ENCODE assay signal across 8 cellular contexts in genomic region chr3:158731938-158732855, GRCh38. TPM values are rescaled to one million over a fixed set of nuclear protein-coding genes. Genes with fewer than 3 reads are reported as not detected.
DNase-seq lines count a peak whose midpoint lies in the region; ATAC-seq and TF ChIP-seq lines count a peak whose summit lies in the region.

Gene RARRES1 (minus strand): TSS chr3:158732457. CDS start chr3:158732415, 42 bp downstream.

- peak within 1 kb of the TSS; percentile 97 for H3K4me2 ChIP-seq in GM23338
- peak within 1 kb of the TSS; percentile 75 for H3K4me2 ChIP-seq in neuronal stem cell (ENCODE audit: insufficient read depth, low read length, poor library complexity, severe bottlenecking)

- H4K91ac ChIP-seq in neuronal stem cell (ENCODE audit: low read depth, low read length, poor library complexity) = peak within 1 kb of the TSS; percentile 41

- intact Hi-C loops in activated naive CD4-positive, alpha-beta T cell treated with anti-CD3 and anti-CD28 coated beads for 36 hours (cut with micrococcal nuclease) = no loop called here
- intact Hi-C loops in vagina (cut with DNase I) = loop anchor here (10.0 kb wide), 1 partner anchor 57 kb away; the partner anchor contains the start of gene LXN

- no peaks in the 10 kb centered on the region for H3K79me2 ChIP-seq in GM23338 (replicated peaks; ENCODE audit: insufficient read depth)

- H2AK5ac ChIP-seq in neuronal stem cell (ENCODE audit: low read depth, low read length) = no peak within 1 kb of the TSS

- no peaks in the 10 kb centered on the region for H4K20me1 ChIP-seq in GM23338 (replicated peaks; ENCODE audit: insufficient read depth)

- peaks cover 4% of the 10 kb centered on the region; the same call in 2 of the 3 replicates for H3K9me3 Mint-ChIP-seq in GM23338
- H3K9me3 Mint-ChIP-seq in activated naive CD4-positive, alpha-beta T cell treated with anti-CD3 and anti-CD28 coated beads for 36 hours = peaks cover 10% of the 10 kb centered on the region

- H3K27ac Mint-ChIP-seq in GM23338 = no peak within 1 kb of the TSS
- no peak within 1 kb of the TSS for H3K27ac Mint-ChIP-seq in activated naive CD4-positive, alpha-beta T cell treated with anti-CD3 and anti-CD28 coated beads for 36 hours

- H3K4me3 ChIP-seq in GM23338 = peak within 1 kb of the TSS; percentile 81
- peak within 1 kb of the TSS in 1 of 2 donors; percentile 82 for H3K4me3 ChIP-seq in neuronal stem cell (ENCODE audit: low read length in 2 of 2)
- H3K4me3 ChIP-seq in vagina = peak within 1 kb of the TSS; percentile 79 to 80

- H3K27me3 ChIP-seq in GM23338 (ENCODE audit: insufficient read depth) (peaks cover 30% of the 10 kb centered on the region), neuronal stem cell (ENCODE audit: control insufficient read depth in 3 of 3, insufficient read depth in 3 of 3, low read depth in 1 of 3, low read length in 3 of 3) (peaks cover 0 to 2% (median 0%) of the 10 kb centered on the region in 3 experiments), vagina (no peaks in the 10 kb centered on the region)

- no peak within 1 kb of the TSS for H2BK12ac ChIP-seq in neuronal stem cell (ENCODE audit: low read length)

- CTCF ChIA-PET in activated naive CD4-positive, alpha-beta T cell treated with anti-CD3 and anti-CD28 coated beads for 36 hours (lab: Charles Lee) = no interaction called here

- H3F3A ChIP-seq in GM23338 (replicated peaks; ENCODE audit: low read depth) = no peaks in the 10 kb centered on the region

- in situ Hi-C loops in GM13976 (cut with MboI; ENCODE audit: low sequenced_read_pairs, unreplicated experiment) = no loop called here

- H3K18ac ChIP-seq in neuronal stem cell (ENCODE audit: low read length) = peak within 1 kb of the TSS; percentile 97

- H3K27me3 Mint-ChIP-seq in GM23338 (ENCODE audit: insufficient read depth, low read depth, poor library complexity) = peaks cover 16% of the 10 kb centered on the region
- peaks cover 2% of the 10 kb centered on the region for H3K27me3 Mint-ChIP-seq in activated naive CD4-positive, alpha-beta T cell treated with anti-CD3 and anti-CD28 coated beads for 36 hours (ENCODE audit: low read depth)

- H3K4me1 ChIP-seq in GM23338 (ENCODE audit: insufficient read depth) (peaks cover 7% of the 10 kb centered on the region; the same call in 1 of the 2 replicates), neuronal stem cell (ENCODE audit: control insufficient read depth in 2 of 2, insufficient read depth in 1 of 2, low read depth in 1 of 2, low read length in 2 of 2) (peaks cover 0 to 1% of the 10 kb centered on the region in 2 donors), vagina (peaks cover 33% of the 10 kb centered on the region)

- H3K4me1 Mint-ChIP-seq in GM23338 = peaks cover 2% of the 10 kb centered on the region; the same call in 2 of the 3 replicates
- H3K4me1 Mint-ChIP-seq in activated naive CD4-positive, alpha-beta T cell treated with anti-CD3 and anti-CD28 coated beads for 36 hours (ENCODE audit: low read depth) = peaks cover 8% of the 10 kb centered on the region

- H3K4ac ChIP-seq in neuronal stem cell (ENCODE audit: low read length) = peak within 1 kb of the TSS; percentile 47

- peaks cover 5% of the 10 kb centered on the region; the same call in 1 of the 3 replicates for H3K36me3 Mint-ChIP-seq in GM23338 (ENCODE audit: low read depth)
- H3K36me3 Mint-ChIP-seq in activated naive CD4-positive, alpha-beta T cell treated with anti-CD3 and anti-CD28 coated beads for 36 hours (ENCODE audit: low read depth) = peaks cover 6% of the 10 kb centered on the region

- H4K8ac ChIP-seq in neuronal stem cell (ENCODE audit: low read depth, low read length) = no peak within 1 kb of the TSS

- TF ChIP-seq CTCF in GM13976 (IDR thresholded peaks at IDR 0.05; ENCODE audit: borderline replicate concordance, control extremely low read depth, extremely low read depth, insufficient read depth, missing control alignments) (peak; percentile 18), GM23338 (conservative IDR thresholded peaks at IDR 0.05; ENCODE audit: low read depth in 2 of 2) (0 out of 4 replicates have a peak, but pooled peaks of 1 of the 2 experiments have one; percentile 8), vagina (IDR thresholded peaks at IDR 0.05) (no peak)

- peak within 1 kb of the TSS; percentile 37 for H2BK120ac ChIP-seq in neuronal stem cell (ENCODE audit: low read depth, low read length)

- H2BK15ac ChIP-seq in neuronal stem cell (ENCODE audit: low read length) = peak within 1 kb of the TSS; percentile 52

- peak; percentile 69 for ATAC-seq in GM23338

- peak within 1 kb of the TSS; percentile 74 for H3K4me3 Mint-ChIP-seq in GM23338
- H3K4me3 Mint-ChIP-seq in activated naive CD4-positive, alpha-beta T cell treated with anti-CD3 and anti-CD28 coated beads for 36 hours = peak within 1 kb of the TSS; percentile 50

- peak within 1 kb of the TSS; percentile 43 for H2BK5ac ChIP-seq in neuronal stem cell (ENCODE audit: low read length)

- no peaks in the 10 kb centered on the region for H3K9me2 ChIP-seq in GM23338 (ENCODE audit: insufficient read depth)

- no peak for TF ChIP-seq POLR2A in vagina (IDR thresholded peaks at IDR 0.05)

- H3K23ac ChIP-seq in neuronal stem cell (ENCODE audit: low read depth, low read length, poor library complexity) = peak within 1 kb of the TSS; percentile 34

- no peaks in the 10 kb centered on the region for H3K36me3 ChIP-seq in GM23338 (ENCODE audit: insufficient read depth)
- H3K36me3 ChIP-seq in neuronal stem cell (replicated peaks in 1 of 2; ENCODE audit: control insufficient read depth in 2 of 2, insufficient read depth in 2 of 2, low read length in 2 of 2) = peaks cover 0 to 2% of the 10 kb centered on the region in 2 donors
- H3K36me3 ChIP-seq in vagina = no peaks in the 10 kb centered on the region

- H3K27ac ChIP-seq in GM23338 (ENCODE audit: low read depth) (no peak within 1 kb of the TSS), neuronal stem cell (replicated peaks; ENCODE audit: low read length) (no peak within 1 kb of the TSS), vagina (peak within 1 kb of the TSS; percentile 82)

- H3K14ac ChIP-seq in neuronal stem cell (ENCODE audit: low read length) = peak within 1 kb of the TSS; percentile 31

- H3K9me3 ChIP-seq in neuronal stem cell (replicated peaks in 1 of 2; ENCODE audit: control insufficient read depth in 2 of 2, insufficient read depth in 1 of 2, low read depth in 1 of 2, low read length in 2 of 2) = peaks cover 0 to 4% of the 10 kb centered on the region in 2 donors
- peaks cover 6% of the 10 kb centered on the region for H3K9me3 ChIP-seq in vagina

- WGBS in neuronal stem cell (ENCODE audit: extremely low coverage in 2 of 2, insufficient read length in 2 of 2, insufficient replicate concordance in 1 of 2), 2 donors = no CpG with 5 or more reads among the region's 101 CpGs

- DNase-seq in GM13976 (ENCODE audit: low spot score) = peak; percentile 84
- DNase-seq in GM23338 (ENCODE audit: low spot score) = peak; percentile 79
- DNase-seq in NCI-H146 treated with DMSO at 0.1 percent for 48 hours (lab: John Stamatoyannopoulos, UW; ENCODE audit: unreplicated experiment) = peak; percentile 55
- peak; percentile 32 for DNase-seq in activated naive CD4-positive, alpha-beta T cell treated with anti-CD3 and anti-CD28 coated beads for 36 hours
- peak; percentile 54 for DNase-seq in germinal center (ENCODE audit: low spot score)
- peak; percentile 42 for DNase-seq in neuronal stem cell (ENCODE audit: low spot score)
- peak in 1 of 2 donors; percentile 89 for DNase-seq in vagina (ENCODE audit: extremely low spot score in 2 of 2)
- DNase-seq in COLO829 (ENCODE audit: low spot score) = no peak

- H3K79me1 ChIP-seq in neuronal stem cell (ENCODE audit: low read depth, low read length) = no peaks in the 10 kb centered on the region

- H2AFZ ChIP-seq in GM23338 (peak within 1 kb of the TSS; percentile 99), neuronal stem cell (ENCODE audit: low read length) (no peak within 1 kb of the TSS)

- H3K9ac ChIP-seq in neuronal stem cell (ENCODE audit: low read depth, low read length, poor library complexity) = peak within 1 kb of the TSS; percentile 97

TF ChIP-seq in GM23338, 12 proteins besides CTCF, POLR2A, EP300 and RAD21:
- TF ChIP-seq EZH2 (IDR thresholded peaks at IDR 0.05; ENCODE audit: low read depth, unreplicated experiment) (peak; percentile 16), POLR2AphosphoS5 (IDR thresholded peaks at IDR 0.05; ENCODE audit: low read depth) (peak; percentile 36), ETS1 (IDR thresholded peaks at IDR 0.05) (no peak; the same call in 1 of the 2 replicates)

RNA-seq across cellular contexts. Expression of gene RARRES1, which starts in this region (rescaled TPM):
- 0.10 TPM in 1 of 2 replicates, not detected in the other for total RNA-seq in GM23338 (2014; rRNA removed; shearing (Covaris generic))
- polyA plus RNA-seq in GM23338 (2016; fragmentation: Nextera tagmentation; extraction: Ambion mirVana) = 0.54 and 0.82 TPM in 2 replicates
- total RNA-seq in activated naive CD4-positive, alpha-beta T cell treated with anti-CD3 and anti-CD28 coated beads for 36 hours = not detected
- polyA plus RNA-seq in neuronal stem cell (2013, experiment 1 of 2) = 0.89 TPM
- polyA plus RNA-seq in neuronal stem cell (2013, experiment 2 of 2) = 0.96 TPM
- 742 TPM for total RNA-seq in vagina

Comparison
In these comparisons a context has a peak if more than half of its experiments do, and no peak if none do; other contexts are left out.
1. RNA of gene RARRES1 (total RNA-seq): 742 TPM in vagina (single experiment); 0.10 TPM in GM23338 and not detected in activated naive CD4-positive, alpha-beta T cell treated with anti-CD3 and anti-CD28 coated beads for 36 hours; every median in the first group is over 100 times any median in the second.
2. Peak in DNase-seq, ATAC-seq, H3K4me3 ChIP-seq and H3K4me2 ChIP-seq in GM23338; RNA of the gene not detected or under 1 TPM.
3. Peak in DNase-seq in activated naive CD4-positive, alpha-beta T cell treated with anti-CD3 and anti-CD28 coated beads for 36 hours; RNA of the gene not detected or under 1 TPM.